In the genomic region with DNA sequence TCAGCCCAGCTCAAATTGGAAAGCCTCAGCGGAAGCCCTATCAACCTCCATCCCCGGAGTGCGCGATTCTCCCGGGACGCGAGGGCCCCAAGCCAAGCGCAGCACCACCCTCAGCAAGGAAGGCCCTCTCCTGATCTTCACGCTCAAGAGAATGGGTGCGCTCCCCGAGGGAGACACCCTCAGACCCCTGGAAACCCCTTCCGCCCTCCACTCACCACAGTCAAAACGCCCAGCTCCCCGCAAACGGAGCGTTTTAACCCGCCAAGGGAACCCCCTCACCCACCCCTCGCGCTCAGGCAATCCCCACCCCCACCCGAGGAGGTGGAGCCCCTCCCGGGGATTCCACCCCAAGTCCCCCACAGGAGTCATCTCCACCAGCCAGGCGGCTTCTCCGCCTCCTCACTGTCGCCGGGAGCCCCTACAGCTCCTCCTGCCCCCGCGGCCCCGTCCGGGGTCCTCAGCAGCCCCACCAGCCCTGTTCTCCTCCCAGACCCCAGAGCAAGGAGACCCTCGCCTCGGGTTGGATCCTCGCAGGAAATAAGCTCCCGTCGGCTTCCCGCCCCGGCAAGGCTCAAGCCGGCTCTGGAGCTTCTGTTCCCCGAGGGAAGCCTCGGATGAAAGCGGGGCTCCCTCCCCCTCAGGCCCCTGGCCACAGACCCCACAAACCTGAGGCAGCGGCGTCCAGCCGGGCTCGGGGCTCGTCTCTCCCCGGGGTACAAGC, we compare ENCODE assay signal across 8 cellular contexts. TPM values are rescaled to one million over a fixed set of nuclear protein-coding genes. Genes with fewer than 3 reads are reported as not detected.
DNase-seq lines count a peak whose midpoint lies in the region; ATAC-seq and TF ChIP-seq lines count a peak whose summit lies in the region.

No MANE protein-coding gene starts in this region.

- in situ Hi-C loops in ACHN (cut with HindIII; ENCODE audit: low pct_ligation_motif_present, low pct_unique_long_range_greater_than_20kb, low sequenced_read_pairs) = no loop called here

- intact Hi-C loops in OCI-LY7 (cut with micrococcal nuclease; ENCODE audit: unreplicated experiment) (loop anchor here (10.0 kb wide), 1 partner anchor 515 kb away; the partner anchor contains the start of genes RPL41 and ZC3H10), heart left ventricle (cut with DNase I) (loop anchor here in 6 of 10 donors (2.0 to 10.0 kb wide), 6 partner anchors 32 to 117 kb away; partner anchors contain the start of gene RBMS2 (in 1 of the 6)), posterior cingulate gyrus (cut with DNase I) (loop anchor here (5.0 kb wide), 2 partner anchors 37 to 57 kb away; no protein-coding TSS in a partner anchor)

- H3K27ac ChIP-seq in OCI-LY7 (ENCODE audit: low read depth, low read length, poor library complexity, severe bottlenecking) (peak overlapping the region; percentile 77), heart left ventricle (peak overlapping the region; percentile 84 to 98 (median 94))

- TF ChIP-seq CTCF in OCI-LY7 (conservative IDR thresholded peaks at IDR 0.05; ENCODE audit: low read length) (no peak), heart left ventricle (IDR thresholded peaks at IDR 0.05) (no peak)

- no peaks in the 10 kb centered on the region for H3K9me2 ChIP-seq in OCI-LY7 (ENCODE audit: insufficient read depth, low read length)

- POLR2A ChIA-PET in OCI-LY7 (lab: Charles Lee) = interaction anchor here (0.6 to 2.0 kb wide), 5 partner anchors 13 to 620 kb away, joined by 3 to 6 read pairs (median 5); partner anchors contain the start of gene PTGES3

- CTCF ChIA-PET in OCI-LY7 (lab: Charles Lee; ENCODE audit: unreplicated experiment) = interaction anchor here (0.6 kb wide), 1 partner anchor 375 kb away, joined by 5 read pairs; no protein-coding TSS in a partner anchor

- H2AFZ ChIP-seq in OCI-LY7 (ENCODE audit: low read length) = peak overlapping the region; percentile 63; the same call in 1 of the 2 replicates

- H3K4me1 ChIP-seq in OCI-LY7 (ENCODE audit: insufficient read depth, low read length, poor library complexity, severe bottlenecking) (peaks cover 61% of the 10 kb centered on the region), heart left ventricle (peaks cover 18 to 83% (median 67%) of the 10 kb centered on the region in 12 donors)

- DNase-seq in ACHN (peak; percentile 28), OCI-LY7 (ENCODE audit: low spot score) (peak; percentile 31), heart left ventricle (peak in 3 of 5 donors; percentile 34 to 45 (median 37)), posterior cingulate gyrus (peak in 9 of 10 donors; percentile 29 to 88 (median 37)), OCI-M2 (lab: John Stamatoyannopoulos, UW; ENCODE audit: unreplicated experiment) (no peak)
- peak; percentile 52 for DNase-seq in activated naive CD4-positive, alpha-beta T cell treated with anti-CD3 and anti-CD28 coated beads, Interleukin-2, amount 50 U/mL, for 16 hours

- H3K4me3 ChIP-seq in OCI-LY7 (ENCODE audit: low read depth, low read length, poor library complexity, severe bottlenecking) = peak overlapping the region; percentile 99
- peak overlapping the region; percentile 80 to 100 (median 98) for H3K4me3 ChIP-seq in heart left ventricle

- H3K79me2 ChIP-seq in OCI-LY7 (ENCODE audit: insufficient read depth, low read depth, low read length) = peaks cover 92% of the 10 kb centered on the region

- H3K9me3 ChIP-seq in OCI-LY7 (ENCODE audit: low read length) (no peaks in the 10 kb centered on the region), heart left ventricle (no peaks in the 10 kb centered on the region)

- H3K36me3 ChIP-seq in OCI-LY7 (ENCODE audit: insufficient read depth, low read length) = peaks cover 28% of the 10 kb centered on the region
- H3K36me3 ChIP-seq in heart left ventricle = peaks cover 0 to 24% (median 16%) of the 10 kb centered on the region in 9 donors

- peak overlapping the region; percentile 73 for H3K4me2 ChIP-seq in OCI-LY7 (ENCODE audit: low read length)

- peaks cover 6% of the 10 kb centered on the region; the same call in 1 of the 2 replicates for H4K20me1 ChIP-seq in OCI-LY7 (ENCODE audit: insufficient read depth, low read length)

- WGBS in heart left ventricle, 4 donors = 0 to 1% (median 1%) methylated on average over 26 to 46 of the region's 46 CpGs

- BruUV-seq in OCI-LY7 (replicated peaks; lab: Mats Ljungman, UMichigan) = no TSS peak

- no peaks in the 10 kb centered on the region for H3K27me3 ChIP-seq in heart left ventricle

- ATAC-seq in GM19455 (IDR thresholded peaks at IDR 0.05; ENCODE audit: unreplicated experiment) = peak; percentile 1
- peak; percentile 10 to 47 (median 37) for ATAC-seq in heart left ventricle
- ATAC-seq in GM21529 (IDR thresholded peaks at IDR 0.05; ENCODE audit: unreplicated experiment) = no peak

- TF ChIP-seq POLR2A in heart left ventricle (IDR thresholded peaks at IDR 0.05) = no peak

RNA-seq across cellular contexts. Expression of gene BAZ2A, which starts 0.5 kb away (rescaled TPM):
- total RNA-seq in OCI-LY7 (2014; rRNA removed; shearing (Covaris generic)) = 37.5 and 40.6 TPM in 2 replicates
- total RNA-seq in OCI-LY7 (2022) = 139 and 153 TPM in 2 replicates
- total RNA-seq in heart left ventricle = 10 to 100 TPM; 28.0 to 71.5 (median 44.5) TPM
- polyA plus RNA-seq in heart left ventricle = 10 to 100 TPM; 25.2 to 34.1 TPM

RNA-seq across cellular contexts. Expression of gene ATP5F1B, which starts 16.2 kb away (rescaled TPM):
- 348 and 385 TPM in 2 replicates for total RNA-seq in OCI-LY7 (2014; rRNA removed; shearing (Covaris generic))
- total RNA-seq in OCI-LY7 (2022) (732 and 737 TPM in 2 replicates), heart left ventricle (1,000 to 10,000 TPM; 1,755 to 3,502 (median 2,732) TPM)
- polyA plus RNA-seq in heart left ventricle = 1,000 to 10,000 TPM; 1,436 to 2,223 TPM

RNA-seq across cellular contexts. Expression of gene PTGES3, which starts 58.5 kb away (rescaled TPM):
- 77.3 and 91.2 TPM in 2 replicates for total RNA-seq in OCI-LY7 (2014; rRNA removed; shearing (Covaris generic))
- total RNA-seq in OCI-LY7 (2022) = 231 and 269 TPM in 2 replicates
- 100 to 1,000 TPM in 6 of 9 donors, 10 to 100 TPM in 3; 48.0 to 120 (median 103) TPM for total RNA-seq in heart left ventricle
- polyA plus RNA-seq in heart left ventricle = 100 to 1,000 TPM in 1 of 2 donors, 10 to 100 TPM in 1; 54.6 to 125 TPM
